1 cellular context compared by ENCODE assay signal in genomic region chr21:43168708-43169107, GRCh38.
DNase-seq lines count a peak whose midpoint lies in the region.

TSS of gene CRYAA (plus strand) at chr21:43169008. CDS start at chr21:43169100, 92 bp downstream.

- peak; percentile 12 for DNase-seq in activated effector memory CD4-positive, alpha-beta T cell treated with anti-CD3 and anti-CD28 coated beads, Interleukin-2, amount 50 U/mL, for 16 hours
